Comparison of ENCODE assay signal across 8 cellular contexts in genomic region chr17:78337244-78338109, GRCh38. TPM values are rescaled to one million over a fixed set of nuclear protein-coding genes. Genes with fewer than 3 reads are reported as not detected.
DNase-seq lines count a peak whose midpoint lies in the region; ATAC-seq and TF ChIP-seq lines count a peak whose summit lies in the region.

No MANE protein-coding gene starts in this region.

- ATAC-seq in GM18511 (IDR thresholded peaks at IDR 0.05; ENCODE audit: unreplicated experiment): peak; percentile 57
- ATAC-seq in HG03060 (IDR thresholded peaks at IDR 0.05; ENCODE audit: low read depth, unreplicated experiment): peak; percentile 54
- peak; percentile 66 for ATAC-seq in omental fat pad (ENCODE audit: low FRiP score)
- ATAC-seq in HG03025 (IDR thresholded peaks at IDR 0.05; ENCODE audit: low FRiP score, unreplicated experiment): no peak

- DNase-seq in T1000 (lab: John Stamatoyannopoulos, UW) (peak; percentile 82), omental fat pad (ENCODE audit: low spot score) (no peak), NCI-H2227 treated with DMSO at 0.1 percent for 48 hours (lab: John Stamatoyannopoulos, UW) (no peak), DMS79 treated with DMSO at 0.1 percent for 48 hours (lab: John Stamatoyannopoulos, UW) (no peak)
- no peak for DNase-seq in activated CD4-positive, alpha-beta T cell treated with anti-CD3 and anti-CD28 coated beads for 1 hour

- TF ChIP-seq CTCF in omental fat pad (IDR thresholded peaks at IDR 0.05): no peak

RNA-seq across cellular contexts. Expression of gene SOCS3, which starts 22.4 kb away (rescaled TPM):
- 1,000 to 10,000 TPM in 1 of 4 donors, 100 to 1,000 TPM in 3; 186 to 1,117 (median 634) TPM for total RNA-seq in omental fat pad

RNA-seq across cellular contexts. Expression of gene PGS1, which starts 41.0 kb away (rescaled TPM):
- 10 to 100 TPM; 25.8 to 97.2 (median 70.2) TPM for total RNA-seq in omental fat pad
